Comparison of ENCODE assay signal across 11 cellular contexts in genomic region chr17:74677558-74678466, GRCh38. TPM values are rescaled to one million over a fixed set of nuclear protein-coding genes. Genes with fewer than 3 reads are reported as not detected.
DNase-seq lines count a peak whose midpoint lies in the region; ATAC-seq, FAIRE-seq and TF ChIP-seq lines count a peak whose summit lies in the region.
"Had no signal": no experiment of that assay in that cellular context is flagged by ENCODE, and none has a peak within 500 bp of the region (broad histone marks: within the 10 kb centered on the region; RNA-seq: fewer than 3 reads in every experiment).

No MANE protein-coding gene starts in this region.

- H3K36me3 Mint-ChIP-seq in T-cell, result no peaks in the 10 kb centered on the region
- no peaks in the 10 kb centered on the region for H3K36me3 Mint-ChIP-seq in activated naive CD4-positive, alpha-beta T cell treated with anti-CD3 and anti-CD28 coated beads for 36 hours (ENCODE audit: low read depth)

- peak overlapping the region in 2 of 3 donors; percentile 28 to 62 for H3K4me3 Mint-ChIP-seq in T-cell
- no peak overlapping the region for H3K4me3 Mint-ChIP-seq in activated naive CD4-positive, alpha-beta T cell treated with anti-CD3 and anti-CD28 coated beads for 36 hours

- H3K36me3 ChIP-seq in BE2C, result no peaks in the 10 kb centered on the region
- H3K36me3 ChIP-seq: brain microvascular endothelial cell had no signal

- no peak for FAIRE-seq in urothelium cell line (lab: Jason Lieb, UNC)

- no peaks in the 10 kb centered on the region; the same call in 1 of the 2 replicates for H3K4me1 ChIP-seq in BE2C

- no peaks in the 10 kb centered on the region for H3K9me3 ChIP-seq in BE2C

- POLR2A ChIA-PET in T-cell (lab: Charles Lee), result no interaction called here

- H3K27ac Mint-ChIP-seq in T-cell, result peak overlapping the region; percentile 73 to 89
- no peak overlapping the region for H3K27ac Mint-ChIP-seq in activated naive CD4-positive, alpha-beta T cell treated with anti-CD3 and anti-CD28 coated beads for 36 hours

- H3K4me3 ChIP-seq in BE2C (ENCODE audit: low read depth, low read length), result peak overlapping the region; percentile 4; the same call in 1 of the 2 replicates

- H3K4me1 Mint-ChIP-seq in T-cell, result peaks cover 19 to 26% (median 22%) of the 10 kb centered on the region in 3 donors
- H3K4me1 Mint-ChIP-seq in activated naive CD4-positive, alpha-beta T cell treated with anti-CD3 and anti-CD28 coated beads for 36 hours (ENCODE audit: low read depth), result peaks cover 17% of the 10 kb centered on the region

- intact Hi-C loops in activated naive CD4-positive, alpha-beta T cell treated with anti-CD3 and anti-CD28 coated beads for 36 hours (cut with micrococcal nuclease), result no loop called here

- H3K27me3 ChIP-seq in BE2C, result peaks cover 7% of the 10 kb centered on the region
- H3K27me3 ChIP-seq: brain microvascular endothelial cell had no signal

- H3K9me3 Mint-ChIP-seq in T-cell, result no peaks in the 10 kb centered on the region
- no peaks in the 10 kb centered on the region for H3K9me3 Mint-ChIP-seq in activated naive CD4-positive, alpha-beta T cell treated with anti-CD3 and anti-CD28 coated beads for 36 hours

- peaks cover 12 to 30% of the 10 kb centered on the region in 2 donors for H3K27me3 Mint-ChIP-seq in T-cell
- H3K27me3 Mint-ChIP-seq in activated naive CD4-positive, alpha-beta T cell treated with anti-CD3 and anti-CD28 coated beads for 36 hours (ENCODE audit: low read depth), result peaks cover 12% of the 10 kb centered on the region

- CTCF ChIA-PET in T-cell (lab: Charles Lee), result interaction anchor here in 1 of 2 donors (0.5 kb wide), 1 partner anchor 37 kb away, joined by 3 read pairs; no protein-coding TSS in a partner anchor
- CTCF ChIA-PET in activated naive CD4-positive, alpha-beta T cell treated with anti-CD3 and anti-CD28 coated beads for 36 hours (lab: Charles Lee), result interaction anchor here (0.6 to 1.2 kb wide), 4 partner anchors 21 to 435 kb away, joined by 3 read pairs; partner anchors contain the start of gene RAB37

- DNase-seq in BE2C, result peak; percentile 85
- peak; percentile 39 for DNase-seq in HuH-7 (ENCODE audit: low spot score)
- peak in 1 of 34 experiments; percentile 16 for DNase-seq in T-cell
- peak; percentile 93 for DNase-seq in islet precursor cell
- no peak for DNase-seq in activated naive CD4-positive, alpha-beta T cell treated with anti-CD3 and anti-CD28 coated beads for 36 hours
- DNase-seq in urothelium cell line (ENCODE audit: low spot score), result no peak
- DNase-seq: brain microvascular endothelial cell had no signal

- ATAC-seq in T-cell (replicated peaks in 1 of 4) (peak; percentile 50 to 90 (median 78)), HG03354 (IDR thresholded peaks at IDR 0.05; ENCODE audit: poor library complexity, severe bottlenecking, unreplicated experiment) (no peak), HG02610 (IDR thresholded peaks at IDR 0.05; ENCODE audit: unreplicated experiment) (no peak)

- TF ChIP-seq CTCF in BE2C (IDR thresholded peaks at IDR 0.05; ENCODE audit: low read depth, low read length), result no peak

RNA-seq across cellular contexts. Expression of gene CD300LF, which starts 34.9 kb away (rescaled TPM):
- not detected for polyA plus RNA-seq in BE2C (2012; ENCODE audit: insufficient read depth, insufficient read length, low read depth)
- total RNA-seq in T-cell, result under 1 TPM in 1 of 5 donors, not detected in 4; 0.25 TPM
- total RNA-seq in activated naive CD4-positive, alpha-beta T cell treated with anti-CD3 and anti-CD28 coated beads for 36 hours, result not detected
- total RNA-seq: lung microvascular endothelial cell had no signal

RNA-seq across cellular contexts. Expression of gene CD300E, which starts 54.3 kb away (rescaled TPM):
- polyA plus RNA-seq in BE2C (2012; ENCODE audit: insufficient read depth, insufficient read length, low read depth), result not detected
- under 1 TPM in 1 of 5 donors, not detected in 4; 0.38 TPM for total RNA-seq in T-cell
- total RNA-seq in activated naive CD4-positive, alpha-beta T cell treated with anti-CD3 and anti-CD28 coated beads for 36 hours, result not detected
- total RNA-seq: lung microvascular endothelial cell, SK-MEL-5 had no signal

RNA-seq across cellular contexts. Expression of gene RAB37, which starts 59.2 kb away (rescaled TPM):
- 2.9 TPM for polyA plus RNA-seq in BE2C (2012; ENCODE audit: insufficient read depth, insufficient read length, low read depth)
- total RNA-seq in T-cell, result 10 to 100 TPM; 31.2 to 73.4 (median 40.7) TPM
- total RNA-seq in activated naive CD4-positive, alpha-beta T cell treated with anti-CD3 and anti-CD28 coated beads for 36 hours, result 1 to 10 TPM; 2.1 to 2.3 TPM

Comparison
In these comparisons a context has a peak if more than half of its experiments do, and no peak if none do; other contexts are left out.
1. DNase-seq: peak in BE2C (single experiment), HuH-7 (single experiment) and islet precursor cell (single experiment); none in activated naive CD4-positive, alpha-beta T cell treated with anti-CD3 and anti-CD28 coated beads for 36 hours (single experiment) and urothelium cell line (single experiment).
2. ATAC-seq: peak in T-cell (4 of 4); none in HG03354 (single experiment) and HG02610 (single experiment).
3. RNA of gene RAB37, which starts 59.2 kb away (total RNA-seq): 31.2 to 73.4 TPM in T-cell; 2.1 to 2.3 TPM in activated naive CD4-positive, alpha-beta T cell treated with anti-CD3 and anti-CD28 coated beads for 36 hours; every median in the first group is over 4 times any median in the second.